Comparison of ENCODE assay signal across 24 cellular contexts in the genomic region with DNA sequence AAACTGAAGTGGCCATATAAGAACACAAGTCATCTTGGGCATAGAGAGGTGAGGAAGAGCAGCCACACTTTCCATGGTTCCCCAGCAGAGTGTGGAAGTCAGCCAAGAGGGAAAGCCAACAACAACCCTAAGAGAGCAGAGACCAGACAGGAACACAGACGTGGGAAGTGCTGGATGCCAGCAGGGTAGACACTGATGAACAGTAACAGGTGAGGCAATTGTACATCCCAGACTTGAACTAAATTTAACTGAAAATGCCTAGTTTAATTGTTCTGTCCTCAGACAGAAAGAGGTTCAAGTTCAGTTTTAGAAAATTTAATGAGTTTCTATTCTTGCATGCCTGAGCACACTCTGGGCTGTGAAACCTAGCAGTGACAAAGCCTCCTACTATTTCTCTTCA.
"Had no signal": no experiment of that assay in that cellular context is flagged by ENCODE, and none has a peak within 500 bp of the region (broad histone marks: within the 10 kb centered on the region; RNA-seq: fewer than 3 reads in every experiment).

No MANE protein-coding gene starts in this region.

- H3K36me3 ChIP-seq: ascending aorta, left lung, sigmoid colon, spleen, vagina had no signal

- H3K9me3 ChIP-seq: testis, vagina had no signal

- H3K27ac Mint-ChIP-seq: activated CD4-positive, alpha-beta T cell treated with anti-CD3 and anti-CD28 coated beads, Interleukin-2, amount 10 ng/mL, durations not matched to agents 7 days and 5 days; activated CD8-positive, alpha-beta T cell treated with anti-CD3 and anti-CD28 coated beads for 36 hours; activated naive CD4-positive, alpha-beta T cell treated with anti-CD3 and anti-CD28 coated beads, Interleukin-2, amount 50 U/mL, for 24 hours; activated T-helper 1 cell treated with anti-CD3 and anti-CD28 coated beads, Interleukin-12 subunit alpha, Interleukin-12 subunit beta, Interleukin-2, Interleukin-4 antibody, amounts not matched to agents 30 ng/mL and 10 ng/mL and 1 ng/mL, durations not matched to agents 14 hours and 24 hours and 36 hours; T-helper 2 cell treated with Interferon-gamma antibody and Interleukin-4, amounts not matched to agents 5 μg/mL and 100 μg/mL, for 36 hours had no signal

- H3K36me3 Mint-ChIP-seq: activated naive CD4-positive, alpha-beta T cell treated with anti-CD3 and anti-CD28 coated beads, Interleukin-2, amount 50 U/mL, for 24 hours had no signal

- H3K27me3 ChIP-seq: ascending aorta, left lung, sigmoid colon, spleen, testis, vagina had no signal

- H3K4me3 Mint-ChIP-seq: activated CD4-positive, alpha-beta T cell treated with anti-CD3 and anti-CD28 coated beads, Interleukin-2, amount 10 ng/mL, durations not matched to agents 7 days and 5 days; activated CD8-positive, alpha-beta T cell treated with anti-CD3 and anti-CD28 coated beads for 36 hours; activated naive CD4-positive, alpha-beta T cell treated with anti-CD3 and anti-CD28 coated beads, Interleukin-2, amount 50 U/mL, for 24 hours; activated T-helper 1 cell treated with anti-CD3 and anti-CD28 coated beads, Interleukin-12 subunit alpha, Interleukin-12 subunit beta, Interleukin-2, Interleukin-4 antibody, amounts not matched to agents 30 ng/mL and 10 ng/mL and 1 ng/mL, durations not matched to agents 14 hours and 24 hours and 36 hours; neural crest cell; T-helper 2 cell treated with Interferon-gamma antibody and Interleukin-4, amounts not matched to agents 5 μg/mL and 100 μg/mL, for 36 hours had no signal

- H3K4me1 Mint-ChIP-seq: activated CD4-positive, alpha-beta T cell treated with anti-CD3 and anti-CD28 coated beads, Interleukin-2, amount 10 ng/mL, durations not matched to agents 7 days and 5 days; activated naive CD4-positive, alpha-beta T cell treated with anti-CD3 and anti-CD28 coated beads, Interleukin-2, amount 50 U/mL, for 24 hours; neural crest cell had no signal

- DNase-seq: activated CD4-positive, alpha-beta T cell treated with anti-CD3 and anti-CD28 coated beads, Interleukin-2, amount 10 ng/mL, durations not matched to agents 7 days and 5 days; activated CD8-positive, alpha-beta T cell treated with anti-CD3 and anti-CD28 coated beads for 36 hours; activated gamma-delta T cell treated with Interleukin-2 at 50 U/mL for 16 hours; central memory CD4-positive, alpha-beta T cell; effector memory CD4-positive, alpha-beta T cell; glutamatergic neuron; hippocampal formation; kidney glomerular epithelial cell; left lung; midbrain; sigmoid colon; spleen; stimulated activated CD4-positive, alpha-beta T cell treated with anti-CD3 and anti-CD28 coated beads, Interleukin-4, amount 100 ng/mL, for 1 hour; stimulated activated naive CD4-positive, alpha-beta T cell; testis; trophoblast cell had no signal

- ATAC-seq: activated CD4-positive, CD25-positive, alpha-beta regulatory T cell treated with anti-CD3 and anti-CD28 coated beads, Interleukin-2, amount 50 U/mL, for 24 hours; activated CD8-positive, alpha-beta T cell treated with anti-CD3 and anti-CD28 coated beads for 36 hours; left lung had no signal

- H3K27ac ChIP-seq: ascending aorta, testis, vagina, VCaP had no signal

- H3K27me3 Mint-ChIP-seq: activated CD4-positive, alpha-beta T cell treated with anti-CD3 and anti-CD28 coated beads, Interleukin-2, amount 10 ng/mL, durations not matched to agents 7 days and 5 days had no signal

- H3K4me3 ChIP-seq: ascending aorta, left lung, sigmoid colon, spleen, testis, vagina had no signal
